In the genomic region with DNA sequence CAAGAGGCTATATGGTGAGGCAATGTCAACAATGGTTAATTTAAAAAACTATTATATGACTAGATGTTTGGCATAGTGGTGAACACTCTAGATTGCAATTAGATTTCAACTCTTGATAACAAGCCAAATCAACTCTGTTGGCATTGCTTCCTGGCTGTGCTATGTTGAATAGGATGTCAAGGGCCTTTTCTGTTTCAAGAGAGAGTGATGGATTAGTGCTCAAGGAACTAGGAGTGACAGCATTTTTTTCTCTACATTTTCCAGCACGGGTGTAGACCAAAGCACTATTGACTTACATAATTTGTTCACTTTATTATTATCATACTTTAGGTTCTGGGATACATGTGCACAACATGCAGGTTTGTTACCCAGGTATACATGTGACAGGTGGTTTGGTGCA, we compare ENCODE assay signal across 18 cellular contexts.
DNase-seq lines count a peak whose midpoint lies in the region; ATAC-seq and TF ChIP-seq lines count a peak whose summit lies in the region.
"Had no signal": no experiment of that assay in that cellular context is flagged by ENCODE, and none has a peak within 500 bp of the region (broad histone marks: within the 10 kb centered on the region; RNA-seq: fewer than 3 reads in every experiment).

No MANE protein-coding gene starts in this region.

- peak; percentile 86 for ATAC-seq in left lung
- no peak for ATAC-seq in GM18867 (IDR thresholded peaks at IDR 0.05; ENCODE audit: unreplicated experiment)
- ATAC-seq: K562, PC-3, T-helper 17 cell had no signal

- in situ Hi-C loops in GM13977 (cut with MboI; ENCODE audit: low pct_unique_long_range_greater_than_20kb, low sequenced_read_pairs, unreplicated experiment) = no loop called here

- peak; percentile 6 for DNase-seq in NCI-H187 treated with DMSO at 0.1 percent for 48 hours (lab: John Stamatoyannopoulos, UW)
- no peak for DNase-seq in NCI-H187 (lab: John Stamatoyannopoulos, UW)
- peak; percentile 85 for DNase-seq in NCI-H2029 (lab: John Stamatoyannopoulos, UW)
- DNase-seq in NCI-H2196 (lab: John Stamatoyannopoulos, UW; ENCODE audit: unreplicated experiment) = peak; percentile 38
- no peak for DNase-seq in left lung
- DNase-seq in SK-N-DZ (ENCODE audit: low spot score) = no peak
- DNase-seq in GM13977 (ENCODE audit: low spot score) = no peak
- DNase-seq: CD8-positive, alpha-beta memory T cell; MV-4-11; NCI-H2171 treated with DMSO at 0.1 percent for 48 hours; NCI-H524 treated with DMSO at 0.1 percent for 48 hours; PC-3; T-helper 17 cell had no signal

- TF ChIP-seq CTCF in left lung (IDR thresholded peaks at IDR 0.05) (no peak), GM13977 (IDR thresholded peaks at IDR 0.05; ENCODE audit: extremely low read depth, insufficient read depth, missing control alignments) (no peak)

- H3K4me1 ChIP-seq in left lung = no peaks in the 10 kb centered on the region
- H3K4me1 ChIP-seq: BLaER1 treated with 17β-estradiol and CSF1 and Interleukin-3, amounts not matched to agents 10 nM and 100 nM; HAP-1 had no signal

- H3K36me3 ChIP-seq in left lung = no peaks in the 10 kb centered on the region
- H3K36me3 ChIP-seq: BLaER1 treated with 17β-estradiol and CSF1 and Interleukin-3, amounts not matched to agents 10 nM and 100 nM; HAP-1 had no signal

- intact Hi-C loops in left lung (cut with DNase I) = no loop called here

- H3K27me3 ChIP-seq in left lung = no peaks in the 10 kb centered on the region
- H3K27me3 ChIP-seq: BLaER1 treated with 17β-estradiol and CSF1 and Interleukin-3, amounts not matched to agents 10 nM and 100 nM had no signal

- H3K27ac ChIP-seq in left lung = no peak overlapping the region
- H3K27ac ChIP-seq: BLaER1 treated with 17β-estradiol and CSF1 and Interleukin-3, amounts not matched to agents 10 nM and 100 nM; RWPE1 had no signal

- H3K9me3 ChIP-seq in left lung = peaks cover 0 to 17% of the 10 kb centered on the region in 2 donors
- H3K9me3 ChIP-seq: HAP-1 had no signal

- no peak overlapping the region for H3K4me3 ChIP-seq in left lung
- H3K4me3 ChIP-seq: BLaER1 treated with 17β-estradiol and CSF1 and Interleukin-3, amounts not matched to agents 10 nM and 100 nM; HAP-1; K562 had no signal

Comparison
In these comparisons a context has a peak if more than half of its experiments do, and no peak if none do; other contexts are left out.
1. DNase-seq: peak in NCI-H187 treated with DMSO at 0.1 percent for 48 hours (single experiment), NCI-H2029 (single experiment) and NCI-H2196 (single experiment); none in NCI-H187 (0 of 2), left lung (0 of 2), SK-N-DZ (single experiment) and GM13977 (single experiment).